Comparison of ENCODE assay signal across 8 cellular contexts in the genomic region with DNA sequence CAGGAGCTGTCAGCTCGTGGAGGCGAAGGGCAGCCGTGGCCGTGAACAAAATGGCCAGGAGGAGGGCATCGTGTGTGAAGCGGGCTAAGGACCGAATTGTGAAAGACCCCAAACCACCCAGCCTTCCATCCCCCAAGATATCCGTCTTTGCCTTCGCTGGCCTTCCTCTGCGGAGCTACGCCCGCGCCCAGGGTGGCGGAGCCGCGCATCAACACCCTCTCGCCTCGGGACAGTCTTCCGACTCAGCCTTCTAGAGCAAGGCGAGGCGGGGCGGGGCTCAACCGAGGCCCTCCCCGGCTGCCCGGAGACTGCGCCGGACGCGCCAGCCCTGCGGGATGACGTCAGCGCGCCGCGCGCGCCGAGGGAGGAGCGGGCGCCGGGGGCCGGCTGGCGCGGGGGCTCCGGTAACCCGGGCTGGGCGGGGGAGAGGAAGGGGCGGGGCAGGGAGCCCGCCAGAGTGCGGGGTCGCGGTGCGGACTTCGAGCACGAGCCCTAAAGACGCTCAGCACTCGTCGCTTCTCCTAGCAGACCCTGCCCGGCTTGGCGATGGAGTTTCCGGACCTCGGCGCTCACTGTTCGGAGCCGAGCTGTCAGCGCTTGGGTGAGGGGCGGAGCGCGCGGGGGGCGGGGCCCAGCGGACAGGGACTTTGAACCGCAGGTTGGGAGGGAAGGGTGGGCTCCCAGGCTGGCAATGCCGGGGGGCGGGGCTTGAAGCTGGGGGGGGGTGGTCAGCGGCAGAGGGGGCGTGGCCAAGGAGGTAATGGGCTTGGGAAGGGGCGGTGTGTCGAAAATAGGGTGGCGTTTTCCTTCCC. TPM values are rescaled to one million over a fixed set of nuclear protein-coding genes. Genes with fewer than 3 reads are reported as not detected.
DNase-seq lines count a peak whose midpoint lies in the region; ATAC-seq, FAIRE-seq and TF ChIP-seq lines count a peak whose summit lies in the region.

A gene with protein sequence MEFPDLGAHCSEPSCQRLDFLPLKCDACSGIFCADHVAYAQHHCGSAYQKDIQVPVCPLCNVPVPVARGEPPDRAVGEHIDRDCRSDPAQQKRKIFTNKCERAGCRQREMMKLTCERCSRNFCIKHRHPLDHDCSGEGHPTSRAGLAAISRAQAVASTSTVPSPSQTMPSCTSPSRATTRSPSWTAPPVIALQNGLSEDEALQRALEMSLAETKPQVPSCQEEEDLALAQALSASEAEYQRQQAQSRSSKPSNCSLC (plus strand): TSS at position 341 of the 812 bp plus-strand sequence. CDS start 206 bp downstream, at position 547.

- no peaks in the 10 kb centered on the region for H3K9me3 ChIP-seq in BE2C

- DNase-seq in BE2C (peak; percentile 97), GM19239 (ENCODE audit: insufficient read length, low spot score) (peak; percentile 97), NCI-H510A treated with DMSO at 0.1 percent for 48 hours (lab: John Stamatoyannopoulos, UW) (peak; percentile 92), cerebellum (ENCODE audit: low spot score) (peak; percentile 99), kidney glomerular epithelial cell (lab: John Stamatoyannopoulos, UW) (peak; percentile 89)
- peak; percentile 91 to 93 for DNase-seq in activated CD4-positive, alpha-beta T cell treated with anti-CD3 and anti-CD28 coated beads for 24 hours (ENCODE audit: low read depth in 2 of 2)
- peak; percentile 86 to 90 for DNase-seq in stimulated activated CD4-positive, alpha-beta T cell treated with anti-CD3 and anti-CD28 coated beads, Interleukin-1b, Interleukin-23, amount 100 ng/mL, for 1 hour (ENCODE audit: low read depth in 2 of 2)

- TF ChIP-seq CTCF in BE2C (IDR thresholded peaks at IDR 0.05; ENCODE audit: low read depth, low read length), result 0 out of 2 replicates have a peak, but pooled peaks have one; percentile 13

- ATAC-seq in HG03442 (IDR thresholded peaks at IDR 0.05; ENCODE audit: unreplicated experiment), result peak; percentile 97

- no peaks in the 10 kb centered on the region for H3K27me3 ChIP-seq in BE2C

- H3K36me3 ChIP-seq in BE2C, result peaks cover 20% of the 10 kb centered on the region

- no peak for FAIRE-seq in GM19239 (lab: Jason Lieb, UNC)

- H3K4me3 ChIP-seq in BE2C (ENCODE audit: low read depth, low read length), result peak within 1 kb of the TSS; percentile 71

- H3K4me1 ChIP-seq in BE2C, result peaks cover 11% of the 10 kb centered on the region

RNA-seq across cellular contexts. Expression of the gene that starts here (rescaled TPM):
- 121 TPM for polyA plus RNA-seq in BE2C (2012; ENCODE audit: insufficient read depth, insufficient read length, low read depth)
- 12.2 TPM for total RNA-seq in cerebellum

Comparison
In these comparisons a context has a peak if more than half of its experiments do, and no peak if none do; other contexts are left out.
1. Peak in every context shown above with its lines: DNase-seq, ATAC-seq and H3K4me3 ChIP-seq.